ENCODE assay signal across 22 cellular contexts in the genomic region with DNA sequence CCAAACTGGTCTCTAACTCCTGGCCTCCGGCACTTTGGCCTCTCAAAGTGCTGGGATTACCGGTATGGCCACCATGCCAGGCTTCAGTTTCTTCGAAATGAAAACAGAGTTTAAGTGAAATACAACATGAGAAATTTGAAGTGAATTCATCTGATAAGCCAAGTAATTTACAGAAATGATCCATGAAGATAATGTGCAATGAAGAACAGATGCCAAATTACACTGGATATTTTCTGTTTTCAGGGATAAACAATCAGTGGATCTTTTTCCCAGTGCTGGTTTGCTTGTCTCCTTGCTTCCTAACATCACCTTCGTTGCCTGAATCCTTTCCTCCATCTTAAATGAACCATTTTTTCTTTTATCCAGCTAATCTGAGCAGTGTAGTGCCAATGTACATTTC. TPM values are rescaled to one million over a fixed set of nuclear protein-coding genes. Genes with fewer than 3 reads are reported as not detected.
DNase-seq lines count a peak whose midpoint lies in the region; ATAC-seq, FAIRE-seq and TF ChIP-seq lines count a peak whose summit lies in the region.
"Had no signal": no experiment of that assay in that cellular context is flagged by ENCODE, and none has a peak within 500 bp of the region (broad histone marks: within the 10 kb centered on the region; RNA-seq: fewer than 3 reads in every experiment).

No MANE protein-coding gene starts in this region.

- no peak overlapping the region for H2AFZ ChIP-seq in HepG2 (ENCODE audit: low read length)

- DNase-seq in right lobe of liver = no peak
- no peak for DNase-seq in HepG2 (ENCODE audit: low spot score)
- peak; percentile 66 for DNase-seq in SK-N-DZ (ENCODE audit: low spot score)
- DNase-seq in transverse colon = no peak
- DNase-seq in HAP-1 (ENCODE audit: low spot score in 2 of 2) = no peak
- DNase-seq in NCI-H1092 (lab: John Stamatoyannopoulos, UW) = no peak
- DNase-seq: AML-193; Caco-2; Calu3; CD4-positive, alpha-beta T cell; CD8-positive, alpha-beta T cell; DMS79 treated with DMSO at 0.1 percent for 48 hours; GF-D8 had no signal

- no peak for TF ChIP-seq RAD21 in HepG2 (CRISPR knock-in tag; IDR thresholded peaks at IDR 0.05)

- intact Hi-C loops in right lobe of liver (cut with DNase I) = loop anchor here in 1 of 2 donors (10.0 kb wide), 1 partner anchor 316 kb away; no protein-coding TSS in a partner anchor
- intact Hi-C loops in HepG2 (cut with micrococcal nuclease; ENCODE audit: unreplicated experiment) = no loop called here
- intact Hi-C loops in transverse colon (cut with DNase I; ENCODE audit: low total_unique reads) = no loop called here

- no peaks in the 10 kb centered on the region for H3K36me3 ChIP-seq in right lobe of liver
- no peaks in the 10 kb centered on the region for H3K36me3 ChIP-seq in HepG2 (replicated peaks in 1 of 2; ENCODE audit: control insufficient read depth in 1 of 2, insufficient read depth in 2 of 2, low read length in 2 of 2)
- H3K36me3 ChIP-seq in transverse colon = no peaks in the 10 kb centered on the region
- H3K36me3 ChIP-seq in HAP-1 (replicated peaks) = no peaks in the 10 kb centered on the region
- H3K36me3 ChIP-seq: BLaER1 treated with 17β-estradiol and CSF1 and Interleukin-3, amounts not matched to agents 10 nM and 100 nM had no signal

- ATAC-seq in right lobe of liver = no peak
- no peak for ATAC-seq in HepG2
- no peak for ATAC-seq in SK-N-SH treated with all-trans-retinoic acid at 6 μM for 48 hours
- ATAC-seq: A549; CD8-positive, alpha-beta T cell had no signal

- no peak for TF ChIP-seq POLR2A in right lobe of liver (IDR thresholded peaks at IDR 0.05)
- no peak for TF ChIP-seq POLR2A in HepG2 (IDR thresholded peaks at IDR 0.05; ENCODE audit: insufficient read depth in 1 of 2, low read depth in 2 of 2, low read length in 2 of 2)
- no peak for TF ChIP-seq POLR2A in transverse colon (IDR thresholded peaks at IDR 0.05)

- peaks cover 0 to 18% (median 3%) of the 10 kb centered on the region in 4 donors for H3K4me1 ChIP-seq in right lobe of liver
- H3K4me1 ChIP-seq in HepG2 (ENCODE audit: insufficient read depth, low read length) = no peaks in the 10 kb centered on the region
- peaks cover 0 to 21% (median 8%) of the 10 kb centered on the region in 4 donors for H3K4me1 ChIP-seq in transverse colon
- H3K4me1 ChIP-seq in HAP-1 = no peaks in the 10 kb centered on the region
- H3K4me1 ChIP-seq: A549; BLaER1 treated with 17β-estradiol and CSF1 and Interleukin-3, amounts not matched to agents 10 nM and 100 nM; Caco-2 had no signal

- H3K9ac ChIP-seq in HepG2 (ENCODE audit: insufficient read depth, low read depth, low read length) = no peak overlapping the region
- H3K9ac ChIP-seq: BLaER1 treated with 17β-estradiol and CSF1 and Interleukin-3, amounts not matched to agents 10 nM and 100 nM had no signal

- 95% methylated on average over 4 of the region's 4 CpGs for WGBS in right lobe of liver (ENCODE audit: insufficient coverage, low coverage, low lambda C conversion rate, missing lambda C conversion rate)
- WGBS in HepG2 (ENCODE audit: low lambda C conversion rate) = 87% methylated on average over 4 of the region's 4 CpGs
- WGBS in transverse colon (ENCODE audit: low coverage in 1 of 2), 2 donors = 73 to 79% methylated on average over 1 to 4 of the region's 4 CpGs

- FAIRE-seq in HepG2 (lab: Jason Lieb, UNC) = no peak
- FAIRE-seq: A549, D721Med, G401.6, GM12891, GM19239 had no signal

- H3K9me3 ChIP-seq in right lobe of liver (no peaks in the 10 kb centered on the region), HepG2 (ENCODE audit: low read length) (no peaks in the 10 kb centered on the region), transverse colon (no peaks in the 10 kb centered on the region), HAP-1 (no peaks in the 10 kb centered on the region)
- H3K9me3 ChIP-seq: A549; BLaER1 treated with 17β-estradiol and CSF1 and Interleukin-3, amounts not matched to agents 10 nM and 100 nM; Caco-2 had no signal

- CTCF ChIA-PET in HepG2 (lab: Yijun Ruan, JAX; ENCODE audit: low intra/inter-chr PET ratio, low total read pairs) = no interaction called here

- H3K4me3 ChIP-seq in right lobe of liver (no peak overlapping the region), HepG2 (replicated peaks in 1 of 3; ENCODE audit: insufficient read depth in 1 of 3, low read depth in 2 of 3, low read length in 3 of 3) (no peak overlapping the region), transverse colon (no peak overlapping the region), HAP-1 (no peak overlapping the region)
- H3K4me3 ChIP-seq: A549; BLaER1 treated with 17β-estradiol and CSF1 and Interleukin-3, amounts not matched to agents 10 nM and 100 nM had no signal

- H3K27ac ChIP-seq in right lobe of liver = peak overlapping the region in 2 of 3 donors; percentile 54 to 60
- no peak overlapping the region for H3K27ac ChIP-seq in HepG2 (ENCODE audit: extremely low read length, insufficient read depth, low read length)
- peak overlapping the region in 3 of 4 donors; percentile 42 to 64 (median 53) for H3K27ac ChIP-seq in transverse colon
- H3K27ac ChIP-seq: 22Rv1; A549; BLaER1 treated with 17β-estradiol and CSF1 and Interleukin-3, amounts not matched to agents 10 nM and 100 nM; C4-2B had no signal

- no peak for TF ChIP-seq EP300 in HepG2 (IDR thresholded peaks at IDR 0.05; ENCODE audit: low read depth in 2 of 2, low read length in 2 of 2)
- TF ChIP-seq EP300 in HepG2 (CRISPR knock-in tag; IDR thresholded peaks at IDR 0.05; ENCODE audit: borderline replicate concordance) = no peak
- TF ChIP-seq EP300 in transverse colon (IDR thresholded peaks at IDR 0.05; ENCODE audit: low read depth) = no peak

- H4K20me1 ChIP-seq in HepG2 (ENCODE audit: insufficient read depth, low read length) = no peaks in the 10 kb centered on the region
- H4K20me1 ChIP-seq: BLaER1 treated with 17β-estradiol and CSF1 and Interleukin-3, amounts not matched to agents 10 nM and 100 nM had no signal

- in situ Hi-C loops in HepG2 (cut with HindIII; ENCODE audit: extremely low pct_ligation_motif_present, low pct_unique_long_range_greater_than_20kb) = no loop called here
- in situ Hi-C loops in transverse colon (cut with MboI; ENCODE audit: low pct_ligation_motif_present in 1 of 4, low pct_unique_long_range_greater_than_20kb in 1 of 4, low sequenced_read_pairs in 3 of 4) = no loop called here
- in situ Hi-C loops in HAP-1 (cut with MboI; ENCODE audit: low sequenced_read_pairs) = no loop called here

- H3K27me3 ChIP-seq in right lobe of liver (no peaks in the 10 kb centered on the region), HepG2 (ENCODE audit: control insufficient read depth in 1 of 2, insufficient read depth in 2 of 2, low read length in 2 of 2) (no peaks in the 10 kb centered on the region), transverse colon (no peaks in the 10 kb centered on the region), HAP-1 (ENCODE audit: low read depth) (0 out of 2 replicates have a peak, but pooled peaks cover 4% of the 10 kb centered on the region)
- H3K27me3 ChIP-seq: BLaER1 treated with 17β-estradiol and CSF1 and Interleukin-3, amounts not matched to agents 10 nM and 100 nM had no signal

- POLR2A ChIA-PET in HepG2 (lab: Yijun Ruan, JAX) = no interaction called here

- H3K4me2 ChIP-seq in HepG2 (ENCODE audit: low read depth, low read length) = no peak overlapping the region
- H3K4me2 ChIP-seq: A549; BLaER1 treated with 17β-estradiol and CSF1 and Interleukin-3, amounts not matched to agents 10 nM and 100 nM had no signal

- TF ChIP-seq CTCF in right lobe of liver (IDR thresholded peaks at IDR 0.05) (no peak), HepG2 (CRISPR knock-in tag; IDR thresholded peaks at IDR 0.05) (no peak), transverse colon (IDR thresholded peaks at IDR 0.05) (no peak)

- no TSS peak for BruUV-seq in HepG2 (replicated peaks; lab: Mats Ljungman, UMichigan)

- no peaks in the 10 kb centered on the region for H3K79me2 ChIP-seq in HepG2 (ENCODE audit: insufficient read depth, low read length)

TF ChIP-seq in SK-N-SH treated with all-trans-retinoic acid at 6 μM for 48 hours, 23 proteins besides CTCF, POLR2A, EP300 and RAD21 (continues in another document):
- no peak for TF ChIP-seq PPARA (CRISPR knock-in tag; IDR thresholded peaks at IDR 0.05; ENCODE audit: borderline replicate concordance)

RNA-seq across cellular contexts. Expression of a gene that starts 46.2 kb away (rescaled TPM):
- 100 to 1,000 TPM; 138 to 167 (median 158) TPM for total RNA-seq in right lobe of liver
- total RNA-seq in HepG2 (2016; rRNA removed; fragmentation: Illumina TruSeq; extraction: Trizol) = 64.9 and 79.4 TPM in 2 replicates
- total RNA-seq in HepG2 (2016; cell fraction: cytosol; rRNA removed; fragmentation: Illumina TruSeq; extraction: Trizol; ENCODE audit: low read depth) = 33.0 and 34.5 TPM in 2 replicates
- 65.0 and 77.2 TPM in 2 replicates for total RNA-seq in HepG2 (2016; cell fraction: insoluble cytoplasmic fraction; rRNA removed; fragmentation: Illumina TruSeq; extraction: Trizol)
- total RNA-seq in HepG2 (2016; cell fraction: membrane; rRNA removed; fragmentation: Illumina TruSeq; extraction: Trizol) = 28.2 and 33.3 TPM in 2 replicates
- 40.6 and 43.6 TPM in 2 replicates for total RNA-seq in HepG2 (2016; cell fraction: nucleus; rRNA removed; fragmentation: Illumina TruSeq; extraction: Trizol)
- polyA plus RNA-seq in HepG2 (2011; rRNA removed) = 13.5 and 21.4 TPM in 2 replicates
- polyA plus RNA-seq in HepG2 (2011; cell fraction: cytosol; rRNA removed) = 12.9 and 15.9 TPM in 2 replicates
- 3.4 and 4.4 TPM in 2 replicates for polyA plus RNA-seq in HepG2 (2011; cell fraction: nucleus; rRNA removed)
- polyA plus RNA-seq in HepG2 (2012) = 27.9 and 45.3 TPM in 2 replicates
- 10.9 and 11.1 TPM in 2 replicates for polyA plus RNA-seq in HepG2 (2016; cell fraction: cytosol; fragmentation: Illumina TruSeq; extraction: Trizol; ENCODE audit: low read depth)
- polyA plus RNA-seq in HepG2 (2016; cell fraction: insoluble cytoplasmic fraction; fragmentation: Illumina TruSeq; extraction: Trizol; ENCODE audit: low read depth) = 70.4 and 76.1 TPM in 2 replicates
- 20.7 and 22.2 TPM in 2 replicates for polyA plus RNA-seq in HepG2 (2016; cell fraction: membrane; fragmentation: Illumina TruSeq; extraction: Trizol; ENCODE audit: low read depth)
- 25.5 and 26.9 TPM in 2 replicates for polyA plus RNA-seq in HepG2 (2016; cell fraction: nucleus; fragmentation: Illumina TruSeq; extraction: Trizol; ENCODE audit: insufficient read depth, low read depth)
- 5.1 and 7.9 TPM in 2 replicates for polyA minus RNA-seq in HepG2 (2011; rRNA and poly(A)+ RNA removed; ENCODE audit: low replicate concordance)
- 20.6 and 21.5 TPM in 2 replicates for polyA minus RNA-seq in HepG2 (2011; cell fraction: cytosol; rRNA and poly(A)+ RNA removed)
- polyA minus RNA-seq in HepG2 (2011; cell fraction: nucleus; rRNA and poly(A)+ RNA removed) = 30.3 and 32.4 TPM in 2 replicates
- 3.6 and 5.2 TPM in 2 replicates for polyA plus RNA-seq in SK-N-DZ (2014; cell fraction: cytosol; rRNA removed)
- polyA plus RNA-seq in SK-N-DZ (2014; cell fraction: nucleus; rRNA removed) = 2.3 and 2.4 TPM in 2 replicates
- total RNA-seq in transverse colon = 100 to 1,000 TPM in 3 of 4 donors, 10 to 100 TPM in 1; 59.5 to 269 (median 160) TPM
